Comparison of ENCODE assay signal across 17 cellular contexts in the genomic region with DNA sequence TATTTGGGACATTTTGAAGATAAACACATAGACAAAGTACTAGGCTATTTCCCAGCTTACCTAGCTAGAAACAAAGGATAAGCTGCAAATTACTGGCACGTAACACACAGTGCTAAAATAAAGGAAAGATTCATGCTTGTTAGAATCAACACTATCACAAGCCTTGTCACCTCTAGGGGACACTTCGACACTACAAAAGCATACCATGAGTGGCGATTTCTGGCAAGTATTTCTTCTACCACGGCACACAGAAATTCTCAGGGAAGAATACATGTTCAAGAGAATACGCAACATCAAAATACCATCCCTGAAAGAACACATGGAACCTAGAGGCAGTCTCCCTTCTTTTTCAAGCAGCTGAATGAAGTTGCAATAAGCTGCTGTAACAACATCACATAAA. TPM values are rescaled to one million over a fixed set of nuclear protein-coding genes. Genes with fewer than 3 reads are reported as not detected.
DNase-seq lines count a peak whose midpoint lies in the region; ATAC-seq and TF ChIP-seq lines count a peak whose summit lies in the region.
"Had no signal": no experiment of that assay in that cellular context is flagged by ENCODE, and none has a peak within 500 bp of the region (broad histone marks: within the 10 kb centered on the region; RNA-seq: fewer than 3 reads in every experiment).

No MANE protein-coding gene starts in this region.

- WGBS in prostate gland = 30% methylated on average over 5 of the region's 5 CpGs

- CTCF ChIA-PET in CD8-positive, alpha-beta memory T cell (lab: Charles Lee) = interaction anchor here (1.0 to 1.1 kb wide), 2 partner anchors 32 to 277 kb away, joined by 3 read pairs; no protein-coding TSS in a partner anchor

- peak in 1 of 5 donors; percentile 10 for DNase-seq in CD8-positive, alpha-beta memory T cell
- no peak for DNase-seq in activated naive CD8-positive, alpha-beta T cell treated with anti-CD3 and anti-CD28 coated beads for 36 hours
- no peak for DNase-seq in naive thymus-derived CD8-positive, alpha-beta T cell
- no peak for DNase-seq in stimulated activated CD4-positive, alpha-beta T cell treated with anti-CD3 and anti-CD28 coated beads, Interleukin-2, amount 100 ng/mL, for 24 hours
- DNase-seq in prostate gland (ENCODE audit: low spot score) (no peak), OCI-M1 (lab: John Stamatoyannopoulos, UW) (no peak)
- DNase-seq: activated CD8-positive, alpha-beta memory T cell treated with anti-CD3 and anti-CD28 coated beads, Interleukin-2, amount 50 U/mL, for 4 hours; islet precursor cell; Karpas-422; mucosa of descending colon; NCI-H1694; NCI-H526; SHP77; stimulated activated CD4-positive, alpha-beta T cell treated with anti-CD3 and anti-CD28 coated beads, Interleukin-4, amount 100 ng/mL, for 1 hour had no signal

- no peak for ATAC-seq in naive thymus-derived CD8-positive, alpha-beta T cell
- ATAC-seq: mucosa of descending colon had no signal

- peaks cover 0 to 48% (median 6%) of the 10 kb centered on the region in 3 donors for H3K36me3 Mint-ChIP-seq in CD8-positive, alpha-beta memory T cell
- H3K36me3 Mint-ChIP-seq in IgD-negative memory B cell = no peaks in the 10 kb centered on the region
- peaks cover 27% of the 10 kb centered on the region for H3K36me3 Mint-ChIP-seq in activated naive CD8-positive, alpha-beta T cell treated with anti-CD3 and anti-CD28 coated beads for 36 hours
- H3K36me3 Mint-ChIP-seq in naive thymus-derived CD8-positive, alpha-beta T cell = peaks cover 0 to 33% (median 0%) of the 10 kb centered on the region in 3 donors

- peak overlapping the region; percentile 43 to 97 (median 79) for H3K27ac Mint-ChIP-seq in CD8-positive, alpha-beta memory T cell
- H3K27ac Mint-ChIP-seq in IgD-negative memory B cell = peak overlapping the region in 2 of 3 donors; percentile 46 to 71
- H3K27ac Mint-ChIP-seq in activated naive CD8-positive, alpha-beta T cell treated with anti-CD3 and anti-CD28 coated beads for 36 hours = peak overlapping the region; percentile 85
- H3K27ac Mint-ChIP-seq in naive thymus-derived CD8-positive, alpha-beta T cell = peak overlapping the region in 7 of 10 donors; percentile 8 to 82 (median 57)

- H3K27ac ChIP-seq in CD8-positive, alpha-beta memory T cell (ENCODE audit: low read depth, low read length) = peak overlapping the region; percentile 38
- H3K27ac ChIP-seq in prostate gland = no peak overlapping the region
- H3K27ac ChIP-seq: BLaER1 treated with 17β-estradiol and CSF1 and Interleukin-3, amounts not matched to agents 10 nM and 100 nM had no signal

- TF ChIP-seq POLR2A in prostate gland (IDR thresholded peaks at IDR 0.05) = no peak

- POLR2A ChIA-PET in CD8-positive, alpha-beta memory T cell (lab: Charles Lee) = no interaction called here
- POLR2A ChIA-PET in naive thymus-derived CD8-positive, alpha-beta T cell (lab: Charles Lee) = interaction anchor here (0.7 to 1.9 kb wide), 5 partner anchors 32 to 229 kb away, joined by 4 to 10 read pairs (median 7); no protein-coding TSS in a partner anchor

- intact Hi-C loops in prostate gland (cut with DNase I) = loop anchor here (10.0 kb wide), 1 partner anchor 78 kb away; a partner anchor contains a TSS

- no peaks in the 10 kb centered on the region for H3K9me3 ChIP-seq in CD8-positive, alpha-beta memory T cell (ENCODE audit: low read length)
- no peaks in the 10 kb centered on the region for H3K9me3 ChIP-seq in prostate gland
- H3K9me3 ChIP-seq: mucosa of descending colon had no signal

- H3K4me3 Mint-ChIP-seq in CD8-positive, alpha-beta memory T cell = peak overlapping the region; percentile 28 to 98 (median 57)
- H3K4me3 Mint-ChIP-seq in IgD-negative memory B cell = peak overlapping the region in 3 of 4 donors; percentile 10 to 64 (median 22)
- H3K4me3 Mint-ChIP-seq in activated naive CD8-positive, alpha-beta T cell treated with anti-CD3 and anti-CD28 coated beads for 36 hours = peak overlapping the region; percentile 67
- peak overlapping the region in 9 of 10 donors; percentile 38 to 64 (median 57) for H3K4me3 Mint-ChIP-seq in naive thymus-derived CD8-positive, alpha-beta T cell

- no peaks in the 10 kb centered on the region for H3K9me3 Mint-ChIP-seq in CD8-positive, alpha-beta memory T cell
- H3K9me3 Mint-ChIP-seq in IgD-negative memory B cell = peaks cover 0 to 2% (median 0%) of the 10 kb centered on the region in 3 donors
- no peaks in the 10 kb centered on the region for H3K9me3 Mint-ChIP-seq in activated naive CD8-positive, alpha-beta T cell treated with anti-CD3 and anti-CD28 coated beads for 36 hours
- H3K9me3 Mint-ChIP-seq in naive thymus-derived CD8-positive, alpha-beta T cell = no peaks in the 10 kb centered on the region

- H3K4me1 Mint-ChIP-seq in CD8-positive, alpha-beta memory T cell = peaks cover 55 to 77% (median 74%) of the 10 kb centered on the region in 3 donors
- peaks cover 28 to 52% (median 47%) of the 10 kb centered on the region in 3 donors for H3K4me1 Mint-ChIP-seq in IgD-negative memory B cell
- peaks cover 57% of the 10 kb centered on the region for H3K4me1 Mint-ChIP-seq in activated naive CD8-positive, alpha-beta T cell treated with anti-CD3 and anti-CD28 coated beads for 36 hours
- peaks cover 17 to 69% (median 54%) of the 10 kb centered on the region in 4 donors for H3K4me1 Mint-ChIP-seq in naive thymus-derived CD8-positive, alpha-beta T cell

- TF ChIP-seq CTCF in prostate gland (IDR thresholded peaks at IDR 0.05) = no peak

- H3K4me1 ChIP-seq in CD8-positive, alpha-beta memory T cell (ENCODE audit: insufficient read depth, low read length) = peaks cover 49% of the 10 kb centered on the region
- H3K4me1 ChIP-seq in prostate gland (replicated peaks) = no peaks in the 10 kb centered on the region

- H3K27me3 ChIP-seq in CD8-positive, alpha-beta memory T cell (ENCODE audit: insufficient read depth, low read length, poor library complexity, severe bottlenecking) = no peaks in the 10 kb centered on the region
- H3K27me3 ChIP-seq in prostate gland (replicated peaks; ENCODE audit: insufficient read depth) = no peaks in the 10 kb centered on the region

- no peak overlapping the region for H3K4me3 ChIP-seq in CD8-positive, alpha-beta memory T cell (ENCODE audit: low read length)
- H3K4me3 ChIP-seq in prostate gland = no peak overlapping the region
- H3K4me3 ChIP-seq: BLaER1 treated with 17β-estradiol and CSF1 and Interleukin-3, amounts not matched to agents 10 nM and 100 nM; mucosa of descending colon had no signal

- peaks cover 0 to 13% of the 10 kb centered on the region in 2 donors for H3K27me3 Mint-ChIP-seq in CD8-positive, alpha-beta memory T cell
- no peaks in the 10 kb centered on the region for H3K27me3 Mint-ChIP-seq in IgD-negative memory B cell
- no peaks in the 10 kb centered on the region for H3K27me3 Mint-ChIP-seq in activated naive CD8-positive, alpha-beta T cell treated with anti-CD3 and anti-CD28 coated beads for 36 hours
- no peaks in the 10 kb centered on the region for H3K27me3 Mint-ChIP-seq in naive thymus-derived CD8-positive, alpha-beta T cell

- peaks cover 8% of the 10 kb centered on the region for H3K36me3 ChIP-seq in CD8-positive, alpha-beta memory T cell (ENCODE audit: insufficient read depth, low read length)
- H3K36me3 ChIP-seq in prostate gland = no peaks in the 10 kb centered on the region

RNA-seq across cellular contexts. Expression of a gene that starts 5.1 kb away (rescaled TPM):
- total RNA-seq in CD8-positive, alpha-beta memory T cell = 100 to 1,000 TPM in 1 of 2 experiments, 10 to 100 TPM in 1; 49.5 to 120 TPM
- 24.3 TPM for polyA plus RNA-seq in CD8-positive, alpha-beta memory T cell
- 20.0 TPM for polyA plus RNA-seq in IgD-negative memory B cell
- 10 to 100 TPM; 50.9 to 53.1 TPM for total RNA-seq in activated naive CD8-positive, alpha-beta T cell treated with anti-CD3 and anti-CD28 coated beads for 36 hours
- 10 to 100 TPM; 87.7 to 88.3 TPM for total RNA-seq in naive thymus-derived CD8-positive, alpha-beta T cell
- 10 to 100 TPM; 12.0 to 22.2 (median 12.2) TPM for polyA plus RNA-seq in naive thymus-derived CD8-positive, alpha-beta T cell
- total RNA-seq in prostate gland = 10 to 100 TPM; 54.4 to 85.2 TPM

RNA-seq across cellular contexts. Expression of a gene that starts 51.7 kb away (rescaled TPM):
- not detected for total RNA-seq in CD8-positive, alpha-beta memory T cell
- not detected for polyA plus RNA-seq in CD8-positive, alpha-beta memory T cell
- polyA plus RNA-seq in IgD-negative memory B cell = not detected
- not detected for total RNA-seq in activated naive CD8-positive, alpha-beta T cell treated with anti-CD3 and anti-CD28 coated beads for 36 hours
- not detected for total RNA-seq in naive thymus-derived CD8-positive, alpha-beta T cell
- polyA plus RNA-seq in naive thymus-derived CD8-positive, alpha-beta T cell = not detected
- not detected for total RNA-seq in prostate gland
- total RNA-seq: mucosa of descending colon, renal cortical epithelial cell had no signal
